11 cellular contexts compared by ENCODE assay signal in genomic region chr19:3338541-3339181, GRCh38. TPM values are rescaled to one million over a fixed set of nuclear protein-coding genes. Genes with fewer than 3 reads are reported as not detected.
DNase-seq lines count a peak whose midpoint lies in the region; ATAC-seq, FAIRE-seq and TF ChIP-seq lines count a peak whose summit lies in the region.
"Had no signal": no experiment of that assay in that cellular context is flagged by ENCODE, and none has a peak within 500 bp of the region (broad histone marks: within the 10 kb centered on the region; RNA-seq: fewer than 3 reads in every experiment).

No MANE protein-coding gene starts in this region.

- H4K20me1 ChIP-seq in BLaER1: no peaks in the 10 kb centered on the region

- POLR2A ChIA-PET in MCF 10A (lab: Yijun Ruan, JAX): interaction anchor here (1.0 to 2.2 kb wide), 6 partner anchors 11 to 123 kb away, joined by 3 to 10 read pairs (median 3); no protein-coding TSS in a partner anchor

- no peak overlapping the region for H2BK5ac ChIP-seq in neuronal stem cell (ENCODE audit: low read length)

- H3K27me3 Mint-ChIP-seq in MCF 10A (ENCODE audit: insufficient read depth, unreplicated experiment): no peaks in the 10 kb centered on the region

- CTCF ChIA-PET in MCF 10A (lab: Yijun Ruan, JAX): interaction anchor here (0.6 to 0.7 kb wide), 4 partner anchors 23 to 379 kb away, joined by 3 to 5 read pairs (median 4); no protein-coding TSS in a partner anchor

- no peak for TF ChIP-seq POLR2A in GM12891 (IDR thresholded peaks at IDR 0.05; ENCODE audit: low read depth, low read length)

- no peaks in the 10 kb centered on the region for H3K79me1 ChIP-seq in neuronal stem cell (ENCODE audit: low read depth, low read length)

- H2BK120ac ChIP-seq in neuronal stem cell (ENCODE audit: low read depth, low read length): no peak overlapping the region

- peak overlapping the region; percentile 31 for H3K14ac ChIP-seq in neuronal stem cell (ENCODE audit: low read length)

- no peak overlapping the region for H4K8ac ChIP-seq in neuronal stem cell (ENCODE audit: low read depth, low read length)

- H3K9ac ChIP-seq in BLaER1 (peak overlapping the region; percentile 29; the same call in 1 of the 2 replicates), neuronal stem cell (ENCODE audit: low read depth, low read length, poor library complexity) (no peak overlapping the region)

- no peak overlapping the region for H2BK12ac ChIP-seq in neuronal stem cell (ENCODE audit: low read length)

- no peak overlapping the region for H3K18ac ChIP-seq in neuronal stem cell (ENCODE audit: low read length)

- H3K36me3 ChIP-seq in BLaER1: no peaks in the 10 kb centered on the region
- H3K36me3 ChIP-seq in neuronal stem cell (replicated peaks in 1 of 2; ENCODE audit: control insufficient read depth in 2 of 2, insufficient read depth in 2 of 2, low read length in 2 of 2): no peaks in the 10 kb centered on the region

- H3K4ac ChIP-seq in neuronal stem cell (ENCODE audit: low read length): no peak overlapping the region

- H3K4me2 ChIP-seq in BLaER1 (peak overlapping the region; percentile 86), neuronal stem cell (ENCODE audit: insufficient read depth, low read length, poor library complexity, severe bottlenecking) (no peak overlapping the region)

- H3K9me3 ChIP-seq in BLaER1 (no peaks in the 10 kb centered on the region), neuronal stem cell (replicated peaks in 1 of 2; ENCODE audit: control insufficient read depth in 2 of 2, insufficient read depth in 1 of 2, low read depth in 1 of 2, low read length in 2 of 2) (no peaks in the 10 kb centered on the region)

- H3K23ac ChIP-seq in neuronal stem cell (ENCODE audit: low read depth, low read length, poor library complexity): no peak overlapping the region

- H3K27me3 ChIP-seq in BLaER1 (no peaks in the 10 kb centered on the region), neuronal stem cell (ENCODE audit: control insufficient read depth in 3 of 3, insufficient read depth in 3 of 3, low read depth in 1 of 3, low read length in 3 of 3) (peaks cover 0 to 24% (median 0%) of the 10 kb centered on the region in 3 experiments)

- H3K27ac ChIP-seq in BLaER1 (peak overlapping the region; percentile 49; the same call in 1 of the 2 replicates), neuronal stem cell (replicated peaks; ENCODE audit: low read length) (no peak overlapping the region)

- no TSS peak for BruUV-seq in MCF 10A (replicated peaks; lab: Mats Ljungman, UMichigan)

- intact Hi-C loops in MCF 10A (cut with micrococcal nuclease): no loop called here

- DNase-seq in T-helper 22 cell (ENCODE audit: low read depth): peak; percentile 34
- peak; percentile 72 for DNase-seq in MCF 10A (ENCODE audit: unreplicated experiment)
- no peak for DNase-seq in neuronal stem cell (ENCODE audit: low spot score)
- no peak for DNase-seq in GM12891 (ENCODE audit: insufficient read length, low spot score)
- no peak for DNase-seq in NCI-H748 (lab: John Stamatoyannopoulos, UW; ENCODE audit: unreplicated experiment)
- no peak for DNase-seq in NCI-H2196 (lab: John Stamatoyannopoulos, UW; ENCODE audit: unreplicated experiment)
- DNase-seq: left cardiac atrium, NCI-H1930 had no signal

- peaks cover 40% of the 10 kb centered on the region for H3K4me1 Mint-ChIP-seq in MCF 10A (ENCODE audit: insufficient read depth, unreplicated experiment)

- peak overlapping the region; percentile 35 for H3K27ac Mint-ChIP-seq in MCF 10A (ENCODE audit: low read depth, unreplicated experiment)

- H3K36me3 Mint-ChIP-seq in MCF 10A (ENCODE audit: insufficient read depth, unreplicated experiment): no peaks in the 10 kb centered on the region

- H2AK5ac ChIP-seq in neuronal stem cell (ENCODE audit: low read depth, low read length): peak overlapping the region; percentile 28

- no peak for ATAC-seq in GM19452 (IDR thresholded peaks at IDR 0.05; ENCODE audit: unreplicated experiment)
- ATAC-seq: HCT116 had no signal

- no peak for TF ChIP-seq CTCF in MCF 10A (IDR thresholded peaks at IDR 0.05; ENCODE audit: unreplicated experiment)

- H3K4me1 ChIP-seq in BLaER1 (peaks cover 71% of the 10 kb centered on the region), neuronal stem cell (ENCODE audit: control insufficient read depth in 2 of 2, insufficient read depth in 1 of 2, low read depth in 1 of 2, low read length in 2 of 2) (no peaks in the 10 kb centered on the region)

- FAIRE-seq in GM12891 (lab: Jason Lieb, UNC): no peak

- no peak overlapping the region for H3K4me3 Mint-ChIP-seq in MCF 10A (ENCODE audit: unreplicated experiment)

- no CpG with 5 or more reads among the region's 12 CpGs for WGBS in neuronal stem cell (ENCODE audit: extremely low coverage in 2 of 2, insufficient read length in 2 of 2, insufficient replicate concordance in 1 of 2), 2 donors

- H2AFZ ChIP-seq in neuronal stem cell (ENCODE audit: low read length): no peak overlapping the region

- no peak overlapping the region for H2BK15ac ChIP-seq in neuronal stem cell (ENCODE audit: low read length)

- no peak overlapping the region for H4K91ac ChIP-seq in neuronal stem cell (ENCODE audit: low read depth, low read length, poor library complexity)

- H3K9me3 Mint-ChIP-seq in MCF 10A (ENCODE audit: unreplicated experiment): no peaks in the 10 kb centered on the region

- H3K4me3 ChIP-seq in BLaER1 (no peak overlapping the region), neuronal stem cell (ENCODE audit: low read length in 2 of 2) (no peak overlapping the region)

TF ChIP-seq in GM12891, 5 proteins besides CTCF, POLR2A, EP300 and RAD21:
- TF ChIP-seq TAF1 (IDR thresholded peaks at IDR 0.05; ENCODE audit: low read depth, low read length) (no peak), POLR2AphosphoS5 (IDR thresholded peaks at IDR 0.05; ENCODE audit: low read depth, low read length) (no peak), SPI1 (IDR thresholded peaks at IDR 0.05; ENCODE audit: low read depth, low read length) (no peak), PAX5 (IDR thresholded peaks at IDR 0.05; ENCODE audit: insufficient read depth, low read length, severe bottlenecking) (no peak), POU2F2 (IDR thresholded peaks at IDR 0.05; ENCODE audit: low read depth, low read length) (no peak)

RNA-seq across cellular contexts. Expression of gene NFIC, which starts 27.7 kb away (rescaled TPM):
- total RNA-seq in MCF 10A (2022): 83.4 and 85.5 TPM in 2 replicates
- polyA plus RNA-seq in neuronal stem cell (2013, experiment 1 of 2): 4.0 TPM
- polyA plus RNA-seq in neuronal stem cell (2013, experiment 2 of 2): 4.5 TPM
- polyA plus RNA-seq in GM12891 (2012; ENCODE audit: low read depth, missing spikeins): 7.2 TPM

Comparison
In these comparisons a context has a peak if more than half of its experiments do, and no peak if none do; other contexts are left out.
1. DNase-seq: peak in T-helper 22 cell (single experiment) and MCF 10A (single experiment); none in neuronal stem cell (single experiment), GM12891 (single experiment), NCI-H748 (single experiment) and NCI-H2196 (single experiment).